ENCODE assay signal across 11 cellular contexts in genomic region chr6:98039876-98040605, GRCh38.
DNase-seq lines count a peak whose midpoint lies in the region; ATAC-seq and TF ChIP-seq lines count a peak whose summit lies in the region.
"Had no signal": no experiment of that assay in that cellular context is flagged by ENCODE, and none has a peak within 500 bp of the region (broad histone marks: within the 10 kb centered on the region; RNA-seq: fewer than 3 reads in every experiment).

No MANE protein-coding gene starts in this region.

- TF ChIP-seq POLR2A in erythroblast (IDR thresholded peaks at IDR 0.05; ENCODE audit: low read length) = no peak

- DNase-seq in NCI-H2227 (lab: John Stamatoyannopoulos, UW; ENCODE audit: unreplicated experiment) (peak; percentile 1), NCI-H2227 treated with DMSO at 0.1 percent for 48 hours (lab: John Stamatoyannopoulos, UW) (no peak), NCI-H460 (ENCODE audit: extremely low read depth, low read depth) (peak; percentile 18), erythroblast (lab: John Stamatoyannopoulos, UW) (peak; percentile 27 to 35), renal cortical epithelial cell (ENCODE audit: low read depth) (peak; percentile 38), NCI-H1436 (lab: John Stamatoyannopoulos, UW) (no peak)
- DNase-seq: NCI-H2029 treated with DMSO at 0.1 percent for 48 hours; right lobe of liver; stimulated activated naive B cell treated with anti-CD40 and anti-IgM and Interleukin-4, amounts not matched to agents 10 μg/mL and 1 μg/mL and 100 μg/mL, for 72 hours had no signal

- ATAC-seq in GM21825 (IDR thresholded peaks at IDR 0.05; ENCODE audit: unreplicated experiment) (no peak), GM21737 (IDR thresholded peaks at IDR 0.05; ENCODE audit: unreplicated experiment) (no peak)
- ATAC-seq: right lobe of liver had no signal

Comparison
In these comparisons a context has a peak if more than half of its experiments do, and no peak if none do; other contexts are left out.
1. DNase-seq: peak in NCI-H2227 (single experiment), NCI-H460 (single experiment), erythroblast (2 of 2) and renal cortical epithelial cell (single experiment); none in NCI-H2227 treated with DMSO at 0.1 percent for 48 hours (single experiment) and NCI-H1436 (single experiment).